ENCODE assay signal across 14 cellular contexts in the genomic region with DNA sequence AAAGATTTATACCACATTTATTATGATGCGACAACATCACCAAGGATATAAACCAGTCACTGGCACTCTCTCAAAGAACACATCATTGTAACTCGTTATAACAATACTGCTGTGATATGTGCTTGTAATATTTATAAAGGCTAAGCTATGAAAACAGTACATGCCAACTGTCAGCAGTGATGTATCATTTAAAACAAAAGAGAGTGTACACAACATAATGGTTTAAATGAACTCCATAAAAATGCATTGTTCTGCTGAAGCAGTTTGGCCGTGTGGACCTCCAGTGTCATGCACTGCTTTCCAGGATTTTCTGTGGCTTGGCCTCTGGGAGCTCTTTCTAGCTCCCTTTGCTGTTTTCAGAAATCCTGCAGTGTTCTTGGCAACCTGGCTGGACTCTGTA.
DNase-seq lines count a peak whose midpoint lies in the region; ATAC-seq, FAIRE-seq and TF ChIP-seq lines count a peak whose summit lies in the region.
"Had no signal": no experiment of that assay in that cellular context is flagged by ENCODE, and none has a peak within 500 bp of the region (broad histone marks: within the 10 kb centered on the region; RNA-seq: fewer than 3 reads in every experiment).

No MANE protein-coding gene starts in this region.

- TF ChIP-seq POLR2A in H54 (IDR thresholded peaks at IDR 0.05; ENCODE audit: low read depth, low read length) = no peak

- no peak for ATAC-seq in GM19455 (IDR thresholded peaks at IDR 0.05; ENCODE audit: unreplicated experiment)
- no peak for ATAC-seq in HG03565 (IDR thresholded peaks at IDR 0.05; ENCODE audit: unreplicated experiment)
- ATAC-seq in GM18498 (IDR thresholded peaks at IDR 0.05; ENCODE audit: unreplicated experiment) = no peak
- no peak for ATAC-seq in GM21360 (IDR thresholded peaks at IDR 0.05; ENCODE audit: unreplicated experiment)

- H3K27ac ChIP-seq in VCaP = peak overlapping the region; percentile 51
- H3K27ac ChIP-seq: dorsolateral prefrontal cortex, suprapubic skin had no signal

- DNase-seq in AG20443 (ENCODE audit: low spot score) (peak; percentile 57), H54 (ENCODE audit: insufficient read length, low spot score) (no peak), iPS-NIHi11 (ENCODE audit: low spot score) (peak; percentile 14)
- DNase-seq: activated CD4-positive, alpha-beta T cell treated with anti-CD3 and anti-CD28 coated beads for 4 hours; CD4-positive, alpha-beta T cell; dorsolateral prefrontal cortex; NCI-H1436 treated with DMSO at 0.1 percent for 48 hours; NCI-H446 treated with DMSO at 0.1 percent for 48 hours had no signal

- FAIRE-seq in H54 (lab: Jason Lieb, UNC) = peak; percentile 58

- no peak for TF ChIP-seq CTCF in VCaP (conservative IDR thresholded peaks at IDR 0.05)
